ENCODE assay signal across 7 cellular contexts in genomic region chr19:6632002-6632621, GRCh38. TPM values are rescaled to one million over a fixed set of nuclear protein-coding genes. Genes with fewer than 3 reads are reported as not detected.
DNase-seq lines count a peak whose midpoint lies in the region; ATAC-seq, FAIRE-seq and TF ChIP-seq lines count a peak whose summit lies in the region.

No MANE protein-coding gene starts in this region.

- no peak overlapping the region for H2AFZ ChIP-seq in smooth muscle cell (ENCODE audit: low read depth)

- H3K9me3 ChIP-seq in smooth muscle cell (replicated peaks; ENCODE audit: low read depth), result no peaks in the 10 kb centered on the region

- peaks cover 21% of the 10 kb centered on the region for H3K4me1 Mint-ChIP-seq in T-helper 2 cell treated with Interferon-gamma antibody and Interleukin-4, amounts not matched to agents 5 μg/mL and 100 μg/mL, for 36 hours (ENCODE audit: low read depth)

- H3K9ac ChIP-seq in smooth muscle cell (ENCODE audit: low read depth), result no peak overlapping the region

- no peaks in the 10 kb centered on the region for H3F3A ChIP-seq in smooth muscle cell (ENCODE audit: low read depth)

- H3K27ac ChIP-seq in smooth muscle cell (ENCODE audit: low read depth), result no peak overlapping the region

- no peak overlapping the region for H3K4me3 ChIP-seq in smooth muscle cell

- H3K27me3 Mint-ChIP-seq in T-helper 2 cell treated with Interferon-gamma antibody and Interleukin-4, amounts not matched to agents 5 μg/mL and 100 μg/mL, for 36 hours (ENCODE audit: low read depth), result no peaks in the 10 kb centered on the region

- peak; percentile 91 for FAIRE-seq in GM12891 (lab: Jason Lieb, UNC)

- no peaks in the 10 kb centered on the region for H3K36me3 ChIP-seq in smooth muscle cell (ENCODE audit: low read depth)

- no peak overlapping the region for H3K4me3 Mint-ChIP-seq in T-helper 2 cell treated with Interferon-gamma antibody and Interleukin-4, amounts not matched to agents 5 μg/mL and 100 μg/mL, for 36 hours

- H3K27me3 ChIP-seq in smooth muscle cell (ENCODE audit: low read depth), result no peaks in the 10 kb centered on the region

- no peak for TF ChIP-seq POLR2A in GM12891 (IDR thresholded peaks at IDR 0.05; ENCODE audit: low read depth, low read length)

- no peaks in the 10 kb centered on the region for H3K4me1 ChIP-seq in smooth muscle cell (ENCODE audit: low read depth)

- no peak overlapping the region for H3K27ac Mint-ChIP-seq in T-helper 2 cell treated with Interferon-gamma antibody and Interleukin-4, amounts not matched to agents 5 μg/mL and 100 μg/mL, for 36 hours

- H3K4me2 ChIP-seq in smooth muscle cell, result no peak overlapping the region

- WGBS in smooth muscle cell (ENCODE audit: low lambda C conversion rate), result 45% methylated on average over 12 of the region's 12 CpGs

- no peaks in the 10 kb centered on the region for H3K36me3 Mint-ChIP-seq in T-helper 2 cell treated with Interferon-gamma antibody and Interleukin-4, amounts not matched to agents 5 μg/mL and 100 μg/mL, for 36 hours (ENCODE audit: low read depth)

- no peaks in the 10 kb centered on the region for H4K20me1 ChIP-seq in smooth muscle cell (ENCODE audit: low read depth)

- no peaks in the 10 kb centered on the region for H3K79me2 ChIP-seq in smooth muscle cell (ENCODE audit: low read depth)

- peak; percentile 88 for TF ChIP-seq CTCF in smooth muscle cell (IDR thresholded peaks at IDR 0.05; ENCODE audit: borderline replicate concordance, insufficient read depth, poor library complexity, severe bottlenecking)

- no peak for ATAC-seq in HG03439 (IDR thresholded peaks at IDR 0.05; ENCODE audit: unreplicated experiment)

- H3K9me3 Mint-ChIP-seq in T-helper 2 cell treated with Interferon-gamma antibody and Interleukin-4, amounts not matched to agents 5 μg/mL and 100 μg/mL, for 36 hours, result peaks cover 6% of the 10 kb centered on the region

- no peak for DNase-seq in GM12891 (ENCODE audit: insufficient read length, low spot score)
- DNase-seq in NCI-H1417 treated with DMSO at 0.1 percent for 48 hours (lab: John Stamatoyannopoulos, UW), result peak; percentile 6
- DNase-seq in T-helper 2 cell treated with Interferon-gamma antibody and Interleukin-4, amounts not matched to agents 5 μg/mL and 100 μg/mL, for 36 hours (ENCODE audit: low spot score), result peak; percentile 69
- peak in 44 of 58 donors; percentile 0 to 73 (median 12) for DNase-seq in anterior cingulate cortex (lab: John Stamatoyannopoulos, UW)
- DNase-seq in hypothalamus (lab: John Stamatoyannopoulos, UW), result peak in 38 of 51 donors; percentile 0 to 78 (median 22)
- DNase-seq in smooth muscle cell (lab: John Stamatoyannopoulos, UW; ENCODE audit: unreplicated experiment), result peak; percentile 8

TF ChIP-seq in GM12891, 5 proteins besides CTCF, POLR2A, EP300 and RAD21:
- TF ChIP-seq SPI1 (IDR thresholded peaks at IDR 0.05; ENCODE audit: low read depth, low read length) (no peak), POU2F2 (IDR thresholded peaks at IDR 0.05; ENCODE audit: low read depth, low read length) (no peak), PAX5 (IDR thresholded peaks at IDR 0.05; ENCODE audit: insufficient read depth, low read length, severe bottlenecking) (no peak), TAF1 (IDR thresholded peaks at IDR 0.05; ENCODE audit: low read depth, low read length) (no peak), POLR2AphosphoS5 (IDR thresholded peaks at IDR 0.05; ENCODE audit: low read depth, low read length) (no peak)
TF ChIP-seq in GM12891: peak in this region for 0.

RNA-seq across cellular contexts. Expression of gene TNFSF14, which starts 37.8 kb away (rescaled TPM):
- 6.6 TPM for polyA plus RNA-seq in GM12891 (2012; ENCODE audit: low read depth, missing spikeins)
- not detected in 2 replicates for total RNA-seq in smooth muscle cell
- not detected in 2 replicates for polyA plus RNA-seq in smooth muscle cell

RNA-seq across cellular contexts. Expression of gene CD70, which starts 41.2 kb away (rescaled TPM):
- polyA plus RNA-seq in GM12891 (2012; ENCODE audit: low read depth, missing spikeins), result 243 TPM
- 0.54 TPM in 1 of 2 replicates, not detected in the other for total RNA-seq in smooth muscle cell
- polyA plus RNA-seq in smooth muscle cell, result not detected in 2 replicates
